ENCODE assay signal across 30 cellular contexts in genomic region chr14:28412076-28412475, GRCh38.
DNase-seq lines count a peak whose midpoint lies in the region; ATAC-seq, FAIRE-seq and TF ChIP-seq lines count a peak whose summit lies in the region.
"Had no signal": no experiment of that assay in that cellular context is flagged by ENCODE, and none has a peak within 500 bp of the region (broad histone marks: within the 10 kb centered on the region; RNA-seq: fewer than 3 reads in every experiment).

No MANE protein-coding gene starts in this region.

- FAIRE-seq in D721Med (lab: Jason Lieb, UNC), result no peak
- FAIRE-seq: A549 had no signal

- no peaks in the 10 kb centered on the region for H3K4me1 Mint-ChIP-seq in activated CD4-positive, alpha-beta memory T cell treated with anti-CD3 and anti-CD28 coated beads, Interleukin-2, amount 10 ng/mL, durations not matched to agents 7 days and 5 days
- H3K4me1 Mint-ChIP-seq: activated CD4-positive, alpha-beta T cell treated with anti-CD3 and anti-CD28 coated beads, Interleukin-2, amount 10 ng/mL, durations not matched to agents 24 days and 14 days; activated naive CD8-positive, alpha-beta T cell treated with anti-CD3 and anti-CD28 coated beads, Interleukin-2, amount 10 ng/mL, durations not matched to agents 7 days and 5 days; naive B cell had no signal

- peaks cover 9% of the 10 kb centered on the region for H3K9me3 Mint-ChIP-seq in activated CD4-positive, alpha-beta memory T cell treated with anti-CD3 and anti-CD28 coated beads, Interleukin-2, amount 10 ng/mL, durations not matched to agents 7 days and 5 days

- TF ChIP-seq CTCF in D721Med (IDR thresholded peaks at IDR 0.05; ENCODE audit: insufficient read depth, missing control alignments), result peak; percentile 23
- peak; percentile 9 for TF ChIP-seq CTCF in fibroblast of pulmonary artery (IDR thresholded peaks at IDR 0.05; ENCODE audit: low read length, missing control alignments)
- TF ChIP-seq CTCF in omental fat pad (IDR thresholded peaks at IDR 0.05), result no peak

- H3K27ac Mint-ChIP-seq in activated CD4-positive, alpha-beta memory T cell treated with anti-CD3 and anti-CD28 coated beads, Interleukin-2, amount 10 ng/mL, durations not matched to agents 7 days and 5 days, result no peak overlapping the region
- H3K27ac Mint-ChIP-seq: activated CD4-positive, alpha-beta T cell treated with anti-CD3 and anti-CD28 coated beads, Interleukin-2, amount 10 ng/mL, durations not matched to agents 24 days and 14 days; activated naive CD8-positive, alpha-beta T cell treated with anti-CD3 and anti-CD28 coated beads, Interleukin-2, amount 10 ng/mL, durations not matched to agents 7 days and 5 days; activated T-cell treated with anti-CD3 and anti-CD28 coated beads, Interleukin-2, amount 50 U/mL, for 24 hours; naive B cell; progenitor cell of endocrine pancreas had no signal

- no peaks in the 10 kb centered on the region for H3K27me3 Mint-ChIP-seq in activated CD4-positive, alpha-beta memory T cell treated with anti-CD3 and anti-CD28 coated beads, Interleukin-2, amount 10 ng/mL, durations not matched to agents 7 days and 5 days
- H3K27me3 Mint-ChIP-seq: activated CD4-positive, alpha-beta T cell treated with anti-CD3 and anti-CD28 coated beads, Interleukin-2, amount 10 ng/mL, durations not matched to agents 24 days and 14 days; activated naive CD8-positive, alpha-beta T cell treated with anti-CD3 and anti-CD28 coated beads, Interleukin-2, amount 10 ng/mL, durations not matched to agents 7 days and 5 days; activated T-cell treated with anti-CD3 and anti-CD28 coated beads, Interleukin-2, amount 50 U/mL, for 24 hours; naive B cell; progenitor cell of endocrine pancreas had no signal

- H3K4me3 Mint-ChIP-seq in activated CD4-positive, alpha-beta memory T cell treated with anti-CD3 and anti-CD28 coated beads, Interleukin-2, amount 10 ng/mL, durations not matched to agents 7 days and 5 days, result no peak overlapping the region
- H3K4me3 Mint-ChIP-seq: activated CD4-positive, alpha-beta T cell treated with anti-CD3 and anti-CD28 coated beads, Interleukin-2, amount 10 ng/mL, durations not matched to agents 24 days and 14 days; activated naive CD8-positive, alpha-beta T cell treated with anti-CD3 and anti-CD28 coated beads, Interleukin-2, amount 10 ng/mL, durations not matched to agents 7 days and 5 days; activated T-cell treated with anti-CD3 and anti-CD28 coated beads, Interleukin-2, amount 50 U/mL, for 24 hours; naive B cell had no signal

- ATAC-seq in omental fat pad (ENCODE audit: low FRiP score), result no peak
- ATAC-seq: A549, left ventricle myocardium superior, right lobe of liver had no signal

- DNase-seq in D721Med (ENCODE audit: insufficient read length, low spot score), result no peak
- peak; percentile 6 for DNase-seq in M059J (ENCODE audit: low read depth)
- peak; percentile 3 for DNase-seq in amniotic epithelial cell (ENCODE audit: low read depth)
- peak; percentile 54 for DNase-seq in fibroblast of pulmonary artery (ENCODE audit: low read depth)
- DNase-seq in activated CD4-positive, alpha-beta memory T cell treated with anti-CD3 and anti-CD28 coated beads, Interleukin-2, amount 10 ng/mL, durations not matched to agents 7 days and 5 days, result no peak
- no peak for DNase-seq in SIG-M5 (lab: John Stamatoyannopoulos, UW)
- DNase-seq in omental fat pad (ENCODE audit: low spot score), result no peak
- DNase-seq in T1000 (lab: John Stamatoyannopoulos, UW), result no peak
- DNase-seq: activated CD4-positive, alpha-beta T cell treated with anti-CD3 and anti-CD28 coated beads, Interleukin-2, amount 10 ng/mL, durations not matched to agents 24 days and 14 days; activated gamma-delta T cell; activated naive CD8-positive, alpha-beta T cell treated with anti-CD3 and anti-CD28 coated beads, Interleukin-2, amount 10 ng/mL, durations not matched to agents 7 days and 5 days; activated T-cell treated with anti-CD3 and anti-CD28 coated beads, Interleukin-2, amount 50 U/mL, for 24 hours; DND-41; head of caudate nucleus; islet precursor cell; Kasumi-1; left ventricle myocardium superior; naive B cell; NCI-H1694 treated with DMSO at 0.1 percent for 48 hours; NCI-H526; right lobe of liver; SHP77 treated with DMSO at 0.1 percent for 48 hours; stimulated activated CD4-positive, alpha-beta T cell treated with anti-CD3 and anti-CD28 coated beads, Interleukin-12 subunit alpha, Interleukin-12 subunit beta, amount 100 ng/mL, for 4 hours; stimulated activated CD4-positive, alpha-beta T cell treated with anti-CD3 and anti-CD28 coated beads, Interleukin-2, amount 100 ng/mL, for 48 hours; stomach; T-helper 9 cell; thyroid gland had no signal

- CTCF ChIA-PET in activated CD4-positive, alpha-beta memory T cell treated with anti-CD3 and anti-CD28 coated beads, Interleukin-2, amount 10 ng/mL, durations not matched to agents 7 days and 5 days (lab: Charles Lee), result no interaction called here

- no peaks in the 10 kb centered on the region for H3K36me3 Mint-ChIP-seq in activated CD4-positive, alpha-beta memory T cell treated with anti-CD3 and anti-CD28 coated beads, Interleukin-2, amount 10 ng/mL, durations not matched to agents 7 days and 5 days (ENCODE audit: low read depth)
- H3K36me3 Mint-ChIP-seq: activated naive CD8-positive, alpha-beta T cell treated with anti-CD3 and anti-CD28 coated beads, Interleukin-2, amount 10 ng/mL, durations not matched to agents 7 days and 5 days; naive B cell had no signal

- no peak overlapping the region for H3K4me3 ChIP-seq in fibroblast of pulmonary artery (replicated peaks; ENCODE audit: low read depth, low read length)
- H3K4me3 ChIP-seq: A549, right lobe of liver, stomach, thyroid gland, vagina had no signal

- POLR2A ChIA-PET in activated CD4-positive, alpha-beta memory T cell treated with anti-CD3 and anti-CD28 coated beads, Interleukin-2, amount 10 ng/mL, durations not matched to agents 7 days and 5 days (lab: Charles Lee), result no interaction called here

Comparison
In these comparisons a context has a peak if more than half of its experiments do, and no peak if none do; other contexts are left out.
1. DNase-seq: peak in M059J (single experiment), amniotic epithelial cell (single experiment) and fibroblast of pulmonary artery (single experiment); none in D721Med (single experiment), activated CD4-positive, alpha-beta memory T cell treated with anti-CD3 and anti-CD28 coated beads, Interleukin-2, amount 10 ng/mL, durations not matched to agents 7 days and 5 days (single experiment), SIG-M5 (single experiment), omental fat pad (single experiment) and T1000 (single experiment).
2. CTCF ChIP-seq: peak in D721Med (single experiment) and fibroblast of pulmonary artery (single experiment); none in omental fat pad (0 of 3).